8 cellular contexts compared by ENCODE assay signal in genomic region chr6:12749531-12750379, GRCh38. TPM values are rescaled to one million over a fixed set of nuclear protein-coding genes. Genes with fewer than 3 reads are reported as not detected.
DNase-seq lines count a peak whose midpoint lies in the region; ATAC-seq and TF ChIP-seq lines count a peak whose summit lies in the region.

No MANE protein-coding gene starts in this region.

- ATAC-seq in Right ventricle myocardium superior (ENCODE audit: poor library complexity) = no peak
- no peak for ATAC-seq in HG02571 (IDR thresholded peaks at IDR 0.05; ENCODE audit: unreplicated experiment)

- no peak for TF ChIP-seq POLR2A in testis (IDR thresholded peaks at IDR 0.05)

- intact Hi-C loops in Right ventricle myocardium superior (cut with DNase I) (no loop called here), cardiac septum (cut with DNase I) (no loop called here), testis (cut with DNase I; ENCODE audit: low total_unique reads) (no loop called here)

- H3K27me3 ChIP-seq in iPS-15b (ENCODE audit: control insufficient read depth, insufficient read depth, low read length) = peaks cover 14% of the 10 kb centered on the region
- no peaks in the 10 kb centered on the region for H3K27me3 ChIP-seq in testis

- no peak overlapping the region for H3K9ac ChIP-seq in iPS-15b (ENCODE audit: low read depth, low read length)

- H3K4me3 ChIP-seq in iPS-15b (ENCODE audit: low read depth, low read length) (peak overlapping the region; percentile 96), testis (peak overlapping the region; percentile 29 to 61)

- H3K27ac ChIP-seq in testis = no peak overlapping the region

- H3K4me1 ChIP-seq in iPS-15b (ENCODE audit: control insufficient read depth, insufficient read depth, low read length) (peaks cover 9% of the 10 kb centered on the region), testis (no peaks in the 10 kb centered on the region)

- H3K9me3 ChIP-seq in iPS-15b (ENCODE audit: control insufficient read depth, insufficient read depth, low read length) (no peaks in the 10 kb centered on the region), testis (no peaks in the 10 kb centered on the region)

- no peak for TF ChIP-seq CTCF in testis (IDR thresholded peaks at IDR 0.05)

- H3K36me3 ChIP-seq in iPS-15b (ENCODE audit: control insufficient read depth, insufficient read depth, low read length) (no peaks in the 10 kb centered on the region), testis (ENCODE audit: low read depth, missing control alignments) (no peaks in the 10 kb centered on the region)

- WGBS in testis, 2 donors = 1 to 4% methylated on average over 14 to 61 of the region's 75 CpGs

- DNase-seq in Right ventricle myocardium superior = peak; percentile 43
- DNase-seq in cardiac septum (ENCODE audit: low spot score) = no peak
- peak; percentile 83 for DNase-seq in NCI-H82 (lab: John Stamatoyannopoulos, UW)
- DNase-seq in testis = peak; percentile 14
- no peak for DNase-seq in AML-193 (lab: John Stamatoyannopoulos, UW)
- DNase-seq in OCI-M2 (lab: John Stamatoyannopoulos, UW; ENCODE audit: unreplicated experiment) = no peak

RNA-seq across cellular contexts. Expression of gene PHACTR1, which starts 33.2 kb away (rescaled TPM):
- total RNA-seq in Right ventricle myocardium superior = 114 TPM
- total RNA-seq in cardiac septum = 26.2 TPM
- total RNA-seq in testis = 1 to 10 TPM; 6.5 to 7.6 TPM
- polyA plus RNA-seq in testis (ENCODE audit: insufficient read depth, low read depth, low replicate concordance) = 5.1 TPM

Comparison
In these comparisons a context has a peak if more than half of its experiments do, and no peak if none do; other contexts are left out.
1. DNase-seq: peak in Right ventricle myocardium superior (single experiment), NCI-H82 (single experiment) and testis (single experiment); none in cardiac septum (single experiment), AML-193 (0 of 2) and OCI-M2 (single experiment).